In the genomic region with DNA sequence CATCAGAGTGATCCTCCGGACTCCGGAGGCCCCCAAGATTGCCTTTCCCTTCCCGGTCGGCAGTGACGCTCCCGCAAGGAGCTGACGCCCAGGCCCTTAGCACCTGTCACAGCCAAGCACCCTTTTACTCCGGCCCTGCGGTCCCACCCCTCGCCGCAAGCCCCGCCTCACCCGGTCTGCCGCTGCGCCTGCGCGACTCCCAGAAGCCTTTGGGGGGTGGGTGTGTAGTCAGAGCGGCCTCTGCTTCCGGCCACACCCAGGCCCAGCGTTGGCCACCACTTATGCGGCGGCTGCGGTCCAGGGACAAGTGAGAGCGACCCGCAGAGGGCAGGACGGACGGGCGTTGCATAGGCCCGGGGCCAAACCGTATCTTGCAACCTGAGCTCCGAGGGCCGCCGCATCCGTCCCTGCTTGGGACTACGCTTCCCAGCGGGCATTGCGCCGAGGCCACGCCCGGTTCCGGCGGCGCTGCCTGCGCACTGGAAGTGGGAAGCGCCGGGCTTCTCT, we compare ENCODE assay signal across 1 cellular context.
A peak's percentile ranks its signal among the peaks of the same experiment; 100 is the strongest.
TF ChIP-seq lines count a peak whose summit lies in the region.

No MANE protein-coding gene starts in this region.

TF ChIP-seq in HEK293, 187 proteins besides CTCF, POLR2A, EP300 and RAD21 (continued from another document):
- TF ChIP-seq, protein P1, sequence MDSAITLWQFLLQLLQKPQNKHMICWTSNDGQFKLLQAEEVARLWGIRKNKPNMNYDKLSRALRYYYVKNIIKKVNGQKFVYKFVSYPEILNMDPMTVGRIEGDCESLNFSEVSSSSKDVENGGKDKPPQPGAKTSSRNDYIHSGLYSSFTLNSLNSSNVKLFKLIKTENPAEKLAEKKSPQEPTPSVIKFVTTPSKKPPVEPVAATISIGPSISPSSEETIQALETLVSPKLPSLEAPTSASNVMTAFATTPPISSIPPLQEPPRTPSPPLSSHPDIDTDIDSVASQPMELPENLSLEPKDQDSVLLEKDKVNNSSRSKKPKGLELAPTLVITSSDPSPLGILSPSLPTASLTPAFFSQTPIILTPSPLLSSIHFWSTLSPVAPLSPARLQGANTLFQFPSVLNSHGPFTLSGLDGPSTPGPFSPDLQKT (IDR thresholded peaks at IDR 0.05; ENCODE audit: borderline replicate concordance, low read depth, low read length) = 0 out of 2 replicates have a peak, but pooled peaks have one; percentile 69
- TF ChIP-seq, protein P2, sequence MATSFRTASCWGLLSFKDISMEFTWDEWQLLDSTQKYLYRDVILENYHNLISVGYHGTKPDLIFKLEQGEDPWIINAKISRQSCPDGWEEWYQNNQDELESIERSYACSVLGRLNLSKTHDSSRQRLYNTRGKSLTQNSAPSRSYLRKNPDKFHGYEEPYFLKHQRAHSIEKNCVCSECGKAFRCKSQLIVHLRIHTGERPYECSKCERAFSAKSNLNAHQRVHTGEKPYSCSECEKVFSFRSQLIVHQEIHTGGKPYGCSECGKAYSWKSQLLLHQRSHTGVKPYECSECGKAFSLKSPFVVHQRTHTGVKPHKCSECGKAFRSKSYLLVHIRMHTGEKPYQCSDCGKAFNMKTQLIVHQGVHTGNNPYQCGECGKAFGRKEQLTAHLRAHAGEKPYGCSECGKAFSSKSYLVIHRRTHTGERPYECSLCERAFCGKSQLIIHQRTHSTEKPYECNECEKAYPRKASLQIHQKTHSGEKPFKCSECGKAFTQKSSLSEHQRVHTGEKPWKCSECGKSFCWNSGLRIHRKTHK (tag by site-specific recombination; IDR thresholded peaks at IDR 0.05) = no peak
- peak; percentile 75; the same call in 1 of the 2 replicates for TF ChIP-seq ZNF350 (tag by site-specific recombination; IDR thresholded peaks at IDR 0.05)
- no peak for TF ChIP-seq ZNF776 (tag by site-specific recombination; IDR thresholded peaks at IDR 0.05; ENCODE audit: borderline replicate concordance)
- TF ChIP-seq SP3 (tag by site-specific recombination; IDR thresholded peaks at IDR 0.05) = peak; percentile 99
- TF ChIP-seq ZNF585B (tag by site-specific recombination; IDR thresholded peaks at IDR 0.05) = no peak
- peak; percentile 100 for TF ChIP-seq KLF7 (tag by site-specific recombination; IDR thresholded peaks at IDR 0.05; ENCODE audit: borderline replicate concordance)
- peak; percentile 33; the same call in 1 of the 2 replicates for TF ChIP-seq SCRT2 (tag by site-specific recombination; IDR thresholded peaks at IDR 0.05)
- TF ChIP-seq PRDM2 (tag by site-specific recombination; IDR thresholded peaks at IDR 0.05; ENCODE audit: borderline replicate concordance) = no peak
- TF ChIP-seq ZNF366 (tag by site-specific recombination; conservative IDR thresholded peaks at IDR 0.05) = no peak
- no peak for TF ChIP-seq ZNF664 (tag by site-specific recombination; IDR thresholded peaks at IDR 0.05)
- no peak for TF ChIP-seq HOXC10 (CRISPR knock-in tag; IDR thresholded peaks at IDR 0.05)
- no peak for TF ChIP-seq ZNF473 (tag by site-specific recombination; IDR thresholded peaks at IDR 0.05)
- no peak for TF ChIP-seq ZEB2 (tag by site-specific recombination; IDR thresholded peaks at IDR 0.05)
- TF ChIP-seq ZBTB7A (tag by site-specific recombination; IDR thresholded peaks at IDR 0.05; ENCODE audit: low read depth) = no peak
- TF ChIP-seq KLF10 (tag by site-specific recombination; IDR thresholded peaks at IDR 0.05) = peak; percentile 97
- TF ChIP-seq YY1 (tag by site-specific recombination; IDR thresholded peaks at IDR 0.05) = no peak
- peak; percentile 26; the same call in 1 of the 2 replicates for TF ChIP-seq SP7 (tag by site-specific recombination; IDR thresholded peaks at IDR 0.05)
- TF ChIP-seq ZNF354C (tag by site-specific recombination; IDR thresholded peaks at IDR 0.05; ENCODE audit: borderline replicate concordance, low read depth) = no peak
- TF ChIP-seq EGR2 (tag by site-specific recombination; IDR thresholded peaks at IDR 0.05; ENCODE audit: low read depth) = peak; percentile 43
- TF ChIP-seq ZNF157 (tag by site-specific recombination; IDR thresholded peaks at IDR 0.05) = no peak
